In genomic region chr10:132592790-132593788, GRCh38 we compare ENCODE assay signal across 8 cellular contexts. TPM values are rescaled to one million over a fixed set of nuclear protein-coding genes. Genes with fewer than 3 reads are reported as not detected.
DNase-seq lines count a peak whose midpoint lies in the region; ATAC-seq lines count a peak whose summit lies in the region.

No MANE protein-coding gene starts in this region.

- ATAC-seq in GM18498 (IDR thresholded peaks at IDR 0.05; ENCODE audit: unreplicated experiment): peak; percentile 62
- ATAC-seq in GM21528 (IDR thresholded peaks at IDR 0.05; ENCODE audit: low FRiP score, unreplicated experiment): peak; percentile 61

- H3K27ac ChIP-seq in KOPT-K1 (ENCODE audit: low read depth, low read length, poor library complexity, severe bottlenecking): peak overlapping the region; percentile 48

- no peaks in the 10 kb centered on the region for H3K36me3 ChIP-seq in KOPT-K1 (ENCODE audit: insufficient read depth, low read length)

- DNase-seq in iris pigment epithelial cell (ENCODE audit: low read depth): peak; percentile 55
- DNase-seq in NCI-H774 (lab: John Stamatoyannopoulos, UW): no peak
- no peak for DNase-seq in AML-193 (lab: John Stamatoyannopoulos, UW)
- no peak for DNase-seq in ureter (ENCODE audit: low spot score)
- no peak for DNase-seq in HuH-7 (ENCODE audit: low spot score)

- peaks cover 4% of the 10 kb centered on the region for H3K9me3 ChIP-seq in KOPT-K1 (ENCODE audit: insufficient read depth, low read length, poor library complexity, severe bottlenecking)

RNA-seq across cellular contexts. Expression of gene INPP5A, which starts 55.5 kb away (rescaled TPM):
- 63.5 TPM for total RNA-seq in ureter
